In the genomic region with DNA sequence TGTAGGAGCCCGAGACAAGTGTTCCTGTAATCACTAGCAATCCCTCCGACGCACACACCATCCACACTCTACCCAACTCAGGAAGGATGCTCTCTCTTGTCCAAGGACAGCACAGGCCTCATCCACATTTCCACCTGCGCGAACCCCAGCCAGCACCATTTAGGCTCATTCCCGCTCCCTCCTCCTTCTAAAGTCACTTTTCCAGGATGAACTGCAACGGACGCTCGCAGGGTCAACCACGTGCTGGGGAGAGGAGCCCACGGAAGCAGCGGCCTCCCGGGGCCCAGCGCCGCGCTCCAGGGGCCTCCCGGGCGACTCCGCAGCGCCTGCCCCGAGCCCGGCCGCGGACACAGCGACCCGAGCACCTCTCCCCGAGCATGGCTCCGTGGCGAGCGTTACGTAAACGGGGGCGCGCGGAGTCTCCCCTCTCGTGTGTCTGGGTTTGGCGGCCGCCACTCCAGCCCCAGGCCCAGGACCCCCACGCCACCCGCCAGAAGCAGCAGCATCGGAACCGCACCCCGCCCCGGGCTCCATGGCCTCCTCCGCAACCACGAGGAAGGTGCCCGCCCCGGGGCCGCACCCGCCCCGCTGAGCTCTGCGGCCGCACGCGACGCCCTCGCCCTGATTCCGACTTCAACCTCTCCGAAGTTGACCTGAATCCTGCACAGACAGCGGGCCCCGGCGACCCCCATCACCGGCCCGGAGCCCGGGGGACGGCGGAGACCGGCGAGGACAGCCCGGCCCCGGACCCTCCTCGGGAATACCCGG, we compare ENCODE assay signal across 8 cellular contexts. TPM values are rescaled to one million over a fixed set of nuclear protein-coding genes. Genes with fewer than 3 reads are reported as not detected.
DNase-seq lines count a peak whose midpoint lies in the region; ATAC-seq and TF ChIP-seq lines count a peak whose summit lies in the region.

No MANE protein-coding gene starts in this region.

- H3K27me3 ChIP-seq in rectal smooth muscle tissue (ENCODE audit: control insufficient read depth, insufficient read depth, low read length) = no peaks in the 10 kb centered on the region

- peaks cover 21% of the 10 kb centered on the region for H3K36me3 ChIP-seq in rectal smooth muscle tissue (ENCODE audit: control insufficient read depth, insufficient read depth, low read length)

- H3K9ac ChIP-seq in rectal smooth muscle tissue (ENCODE audit: low read length) = peak overlapping the region; percentile 16

- ATAC-seq in HG03097 (IDR thresholded peaks at IDR 0.05; ENCODE audit: low FRiP score, unreplicated experiment) = peak; percentile 16

- CTCF ChIA-PET in RWPE1 (lab: Yijun Ruan, JAX) = no interaction called here

- no peak for TF ChIP-seq CTCF in RWPE1 (conservative IDR thresholded peaks at IDR 0.05; ENCODE audit: low read depth)

- intact Hi-C loops in cardiac septum (cut with DNase I) = no loop called here

- POLR2A ChIA-PET in RWPE1 (lab: Yijun Ruan, JAX; ENCODE audit: low non-redundant PET) = no interaction called here

- H3K27ac ChIP-seq in RWPE1 (peak overlapping the region; percentile 88), rectal smooth muscle tissue (ENCODE audit: low read depth, low read length) (peak overlapping the region; percentile 95)

- H3K4me1 ChIP-seq in rectal smooth muscle tissue (ENCODE audit: control insufficient read depth, insufficient read depth, low read length) = peaks cover 13% of the 10 kb centered on the region

- peak overlapping the region; percentile 89 for H3K27ac Mint-ChIP-seq in activated naive CD8-positive, alpha-beta T cell treated with anti-CD3 and anti-CD28 coated beads for 36 hours

- no peaks in the 10 kb centered on the region for H3K9me3 Mint-ChIP-seq in activated naive CD8-positive, alpha-beta T cell treated with anti-CD3 and anti-CD28 coated beads for 36 hours

- peak overlapping the region; percentile 77 for H3K4me3 ChIP-seq in rectal smooth muscle tissue (ENCODE audit: low read length)

- H3K4me3 Mint-ChIP-seq in activated naive CD8-positive, alpha-beta T cell treated with anti-CD3 and anti-CD28 coated beads for 36 hours = peak overlapping the region; percentile 88

- DNase-seq in SKM-1 treated with dmso at 0.1 percent for 144 hours (lab: John Stamatoyannopoulos, UW; ENCODE audit: unreplicated experiment) (peak; percentile 33), SKM-1 (lab: John Stamatoyannopoulos, UW; ENCODE audit: unreplicated experiment) (no peak), RWPE1 (ENCODE audit: low spot score) (peak; percentile 53), cardiac septum (ENCODE audit: low spot score) (peak; percentile 81), NCI-H128 (lab: John Stamatoyannopoulos, UW; ENCODE audit: unreplicated experiment) (no peak)
- peak; percentile 51 for DNase-seq in activated naive CD8-positive, alpha-beta T cell treated with anti-CD3 and anti-CD28 coated beads for 36 hours

- H3K36me3 Mint-ChIP-seq in activated naive CD8-positive, alpha-beta T cell treated with anti-CD3 and anti-CD28 coated beads for 36 hours = peaks cover 38% of the 10 kb centered on the region

- H3K4me1 Mint-ChIP-seq in activated naive CD8-positive, alpha-beta T cell treated with anti-CD3 and anti-CD28 coated beads for 36 hours = peaks cover 29% of the 10 kb centered on the region

- H3K27me3 Mint-ChIP-seq in activated naive CD8-positive, alpha-beta T cell treated with anti-CD3 and anti-CD28 coated beads for 36 hours = no peaks in the 10 kb centered on the region

RNA-seq across cellular contexts. Expression of a gene that starts 0.7 kb away (rescaled TPM):
- total RNA-seq in activated naive CD8-positive, alpha-beta T cell treated with anti-CD3 and anti-CD28 coated beads for 36 hours = 100 to 1,000 TPM; 126 to 128 TPM
- 19.5 TPM for total RNA-seq in cardiac septum

RNA-seq across cellular contexts. Expression of a gene that starts 57.9 kb away (rescaled TPM):
- 10 to 100 TPM; 88.9 to 89.6 TPM for total RNA-seq in activated naive CD8-positive, alpha-beta T cell treated with anti-CD3 and anti-CD28 coated beads for 36 hours
- 29.4 TPM for total RNA-seq in cardiac septum

Comparison
In these comparisons a context has a peak if more than half of its experiments do, and no peak if none do; other contexts are left out.
1. DNase-seq: peak in SKM-1 treated with dmso at 0.1 percent for 144 hours (single experiment), RWPE1 (single experiment), activated naive CD8-positive, alpha-beta T cell treated with anti-CD3 and anti-CD28 coated beads for 36 hours (single experiment) and cardiac septum (single experiment); none in SKM-1 (single experiment) and NCI-H128 (single experiment).